ENCODE assay signal across 18 cellular contexts in genomic region chr5:68074048-68074632, GRCh38.
DNase-seq lines count a peak whose midpoint lies in the region; ATAC-seq, FAIRE-seq and TF ChIP-seq lines count a peak whose summit lies in the region.
"Had no signal": no experiment of that assay in that cellular context is flagged by ENCODE, and none has a peak within 500 bp of the region (broad histone marks: within the 10 kb centered on the region; RNA-seq: fewer than 3 reads in every experiment).

No MANE protein-coding gene starts in this region.

- no peaks in the 10 kb centered on the region for H3K27me3 Mint-ChIP-seq in mesothelial cell of epicardium (ENCODE audit: low read depth)
- H3K27me3 Mint-ChIP-seq: type B pancreatic cell had no signal

- FAIRE-seq in small intestine (lab: Jason Lieb, UNC), result no peak
- FAIRE-seq: GM12891, keratinocyte had no signal

- H3K9me3 ChIP-seq in body of pancreas, result no peaks in the 10 kb centered on the region
- no peaks in the 10 kb centered on the region for H3K9me3 ChIP-seq in small intestine (ENCODE audit: control insufficient read depth, low read depth)
- H3K9me3 ChIP-seq: right atrium auricular region had no signal

- H3K36me3 ChIP-seq in body of pancreas (replicated peaks in 1 of 2; ENCODE audit: insufficient read depth in 1 of 2, low read depth in 2 of 2) (no peaks in the 10 kb centered on the region), small intestine (ENCODE audit: control insufficient read depth in 2 of 2, insufficient read depth in 2 of 2, low read length in 2 of 2) (no peaks in the 10 kb centered on the region)
- H3K36me3 ChIP-seq: right atrium auricular region had no signal

- DNase-seq in NCI-H510A treated with DMSO at 0.1 percent for 48 hours (lab: John Stamatoyannopoulos, UW) (peak; percentile 29), NCI-H510A (lab: John Stamatoyannopoulos, UW) (no peak), NCI-H2029 (lab: John Stamatoyannopoulos, UW) (peak; percentile 49), body of pancreas (peak; percentile 15 to 52 (median 18)), small intestine (peak; percentile 81), mesothelial cell of epicardium (ENCODE audit: low spot score in 2 of 2, unreplicated experiment in 2 of 2) (no peak)
- no peak for DNase-seq in stimulated activated CD4-positive, alpha-beta T cell treated with anti-CD3 and anti-CD28 coated beads, Interleukin-4, amount 100 ng/mL, for 24 hours
- no peak for DNase-seq in stimulated activated CD4-positive, alpha-beta T cell treated with anti-CD3 and anti-CD28 coated beads, Interleukin-15, amount 100 ng/mL, for 24 hours
- DNase-seq: activated CD8-positive, alpha-beta T cell treated with anti-CD3 and anti-CD28 coated beads, Interleukin-2, amount 10 ng/mL, durations not matched to agents 7 days and 5 days; anterior cingulate cortex; CD4-positive, CD25-positive, alpha-beta regulatory T cell; GOT3; NCI-H446 treated with DMSO at 0.1 percent for 48 hours; stimulated activated CD4-positive, alpha-beta T cell treated with anti-CD3 and anti-CD28 coated beads, Interleukin-2, amount 100 ng/mL, for 48 hours had no signal

- no peak overlapping the region for H3K27ac Mint-ChIP-seq in mesothelial cell of epicardium
- H3K27ac Mint-ChIP-seq: activated CD8-positive, alpha-beta T cell treated with anti-CD3 and anti-CD28 coated beads, Interleukin-2, amount 10 ng/mL, durations not matched to agents 7 days and 5 days; CD4-positive, CD25-positive, alpha-beta regulatory T cell; type B pancreatic cell had no signal

- whole genome bisulfite sequencing in body of pancreas, 2 donors, result 65 to 76% methylated on average over 1 of the region's 1 CpG
- WGBS in small intestine, 3 donors, result 10 to 60% (median 52%) methylated on average over 1 of the region's 1 CpG

- no peak for TF ChIP-seq POLR2A in body of pancreas (IDR thresholded peaks at IDR 0.05)

- no peaks in the 10 kb centered on the region for H3K4me1 ChIP-seq in body of pancreas
- H3K4me1 ChIP-seq in small intestine (ENCODE audit: control insufficient read depth in 2 of 2, insufficient read depth in 1 of 2, low read depth in 1 of 2, low read length in 1 of 2), result no peaks in the 10 kb centered on the region

- H3K36me3 Mint-ChIP-seq in mesothelial cell of epicardium, result no peaks in the 10 kb centered on the region
- H3K36me3 Mint-ChIP-seq: CD4-positive, CD25-positive, alpha-beta regulatory T cell; type B pancreatic cell had no signal

- no peaks in the 10 kb centered on the region for H3K9me3 Mint-ChIP-seq in mesothelial cell of epicardium
- H3K9me3 Mint-ChIP-seq: CD4-positive, CD25-positive, alpha-beta regulatory T cell had no signal

- H3K4me3 Mint-ChIP-seq in mesothelial cell of epicardium, result no peak overlapping the region
- H3K4me3 Mint-ChIP-seq: activated CD8-positive, alpha-beta T cell treated with anti-CD3 and anti-CD28 coated beads, Interleukin-2, amount 10 ng/mL, durations not matched to agents 7 days and 5 days; type B pancreatic cell had no signal

- no peak overlapping the region for H3K27ac ChIP-seq in body of pancreas
- no peak overlapping the region for H3K27ac ChIP-seq in small intestine (ENCODE audit: low read depth in 1 of 2, low read length in 1 of 2)
- H3K27ac ChIP-seq: right atrium auricular region had no signal

- H3K4me1 Mint-ChIP-seq in mesothelial cell of epicardium, result peaks cover 15% of the 10 kb centered on the region

- TF ChIP-seq CTCF in body of pancreas (IDR thresholded peaks at IDR 0.05), result no peak
- TF ChIP-seq CTCF in mesothelial cell of epicardium (IDR thresholded peaks at IDR 0.05; ENCODE audit: unreplicated experiment), result no peak

- H3K4me3 ChIP-seq in body of pancreas (no peak overlapping the region), small intestine (ENCODE audit: low read depth in 1 of 2, low read length in 2 of 2) (no peak overlapping the region)
- H3K4me3 ChIP-seq: right atrium auricular region had no signal

- intact Hi-C loops in body of pancreas (cut with DNase I), result no loop called here

- ATAC-seq in body of pancreas, result no peak
- ATAC-seq: activated CD8-positive, alpha-beta T cell treated with anti-CD3 and anti-CD28 coated beads, Interleukin-2, amount 10 ng/mL, durations not matched to agents 7 days and 5 days had no signal

- H3K27me3 ChIP-seq in body of pancreas, result no peaks in the 10 kb centered on the region
- no peaks in the 10 kb centered on the region for H3K27me3 ChIP-seq in small intestine (ENCODE audit: control insufficient read depth in 2 of 2, insufficient read depth in 2 of 2, low read length in 2 of 2)
- H3K27me3 ChIP-seq: right atrium auricular region had no signal

Comparison
In these comparisons a context has a peak if more than half of its experiments do, and no peak if none do; other contexts are left out.
1. DNase-seq: peak in NCI-H510A treated with DMSO at 0.1 percent for 48 hours (single experiment), NCI-H2029 (single experiment), body of pancreas (4 of 4) and small intestine (single experiment); none in NCI-H510A (single experiment), stimulated activated CD4-positive, alpha-beta T cell treated with anti-CD3 and anti-CD28 coated beads, Interleukin-4, amount 100 ng/mL, for 24 hours (single experiment), mesothelial cell of epicardium (0 of 2) and stimulated activated CD4-positive, alpha-beta T cell treated with anti-CD3 and anti-CD28 coated beads, Interleukin-15, amount 100 ng/mL, for 24 hours (single experiment).